19 cellular contexts compared by ENCODE assay signal in genomic region chr2:124025349-124025720, GRCh38. TPM values are rescaled to one million over a fixed set of nuclear protein-coding genes. Genes with fewer than 3 reads are reported as not detected.
DNase-seq lines count a peak whose midpoint lies in the region; ATAC-seq, FAIRE-seq and TF ChIP-seq lines count a peak whose summit lies in the region.
"Had no signal": no experiment of that assay in that cellular context is flagged by ENCODE, and none has a peak within 500 bp of the region (broad histone marks: within the 10 kb centered on the region; RNA-seq: fewer than 3 reads in every experiment).

No MANE protein-coding gene starts in this region.

- H3K36me3 Mint-ChIP-seq in astrocyte (ENCODE audit: low read depth, unreplicated experiment) = no peaks in the 10 kb centered on the region
- H3K36me3 Mint-ChIP-seq in progenitor cell of endocrine pancreas (ENCODE audit: insufficient read depth) = no peaks in the 10 kb centered on the region
- H3K36me3 Mint-ChIP-seq: CD14-positive monocyte had no signal

- no peak for FAIRE-seq in astrocyte (lab: Jason Lieb, UNC)
- FAIRE-seq: colon, pancreas, small intestine had no signal

- H3K27me3 ChIP-seq in astrocyte (ENCODE audit: insufficient read depth, low read length) (peaks cover 2% of the 10 kb centered on the region), iPS-15b (ENCODE audit: control insufficient read depth, insufficient read depth, low read length) (peaks cover 40% of the 10 kb centered on the region)

- H3K4me3 ChIP-seq in astrocyte (ENCODE audit: insufficient read depth, low read depth, low read length) (no peak overlapping the region), iPS-15b (ENCODE audit: low read depth, low read length) (peak overlapping the region; percentile 70)
- H3K4me3 ChIP-seq: tibial artery had no signal

- H2AFZ ChIP-seq in astrocyte (ENCODE audit: low read depth, low read length) = no peak overlapping the region

- H3K36me3 ChIP-seq in astrocyte (ENCODE audit: insufficient read depth, low read length) (no peaks in the 10 kb centered on the region), iPS-15b (ENCODE audit: control insufficient read depth, insufficient read depth, low read length) (no peaks in the 10 kb centered on the region)
- H3K36me3 ChIP-seq: pancreas, tibial artery had no signal

- H3K9me3 Mint-ChIP-seq in astrocyte (ENCODE audit: unreplicated experiment) = no peaks in the 10 kb centered on the region
- H3K9me3 Mint-ChIP-seq in progenitor cell of endocrine pancreas (ENCODE audit: low read depth) = no peaks in the 10 kb centered on the region

- no peaks in the 10 kb centered on the region for H3K9me3 ChIP-seq in astrocyte (ENCODE audit: insufficient read depth, low read depth, low read length)
- no peaks in the 10 kb centered on the region for H3K9me3 ChIP-seq in iPS-15b (ENCODE audit: control insufficient read depth, insufficient read depth, low read length)
- H3K9me3 ChIP-seq: pancreas, tibial artery had no signal

- TF ChIP-seq CTCF in astrocyte (IDR thresholded peaks at IDR 0.05; ENCODE audit: insufficient read depth, low read depth, low read length) = no peak
- no peak for TF ChIP-seq CTCF in progenitor cell of endocrine pancreas (IDR thresholded peaks at IDR 0.05; ENCODE audit: unreplicated experiment)

- peak overlapping the region; percentile 60 for H3K4me2 ChIP-seq in astrocyte (ENCODE audit: low read length)

- H3K4me1 Mint-ChIP-seq in astrocyte (ENCODE audit: low read depth, unreplicated experiment) = peaks cover 6% of the 10 kb centered on the region
- peaks cover 19% of the 10 kb centered on the region for H3K4me1 Mint-ChIP-seq in progenitor cell of endocrine pancreas (ENCODE audit: low read depth)
- H3K4me1 Mint-ChIP-seq: T-helper 17 cell had no signal

- H3K4me1 ChIP-seq in astrocyte (ENCODE audit: insufficient read depth, low read length) (peaks cover 3% of the 10 kb centered on the region), iPS-15b (ENCODE audit: control insufficient read depth, insufficient read depth, low read length) (no peaks in the 10 kb centered on the region)
- H3K4me1 ChIP-seq: pancreas had no signal

- H3K4me3 Mint-ChIP-seq in astrocyte (ENCODE audit: unreplicated experiment) (peak overlapping the region; percentile 80), progenitor cell of endocrine pancreas (ENCODE audit: low read depth) (peak overlapping the region; percentile 74)
- H3K4me3 Mint-ChIP-seq: T-helper 17 cell had no signal

- peaks cover 41% of the 10 kb centered on the region for H3K27me3 Mint-ChIP-seq in astrocyte (ENCODE audit: low read depth, unreplicated experiment)
- peaks cover 60% of the 10 kb centered on the region for H3K27me3 Mint-ChIP-seq in progenitor cell of endocrine pancreas

- no peaks in the 10 kb centered on the region for H3K79me2 ChIP-seq in astrocyte (ENCODE audit: insufficient read depth, low read length)

- H3K27ac Mint-ChIP-seq in astrocyte (ENCODE audit: unreplicated experiment) = no peak overlapping the region
- no peak overlapping the region for H3K27ac Mint-ChIP-seq in progenitor cell of endocrine pancreas
- H3K27ac Mint-ChIP-seq: T-helper 17 cell had no signal

- no peak overlapping the region for H3K27ac ChIP-seq in astrocyte (ENCODE audit: low read depth, low read length)
- H3K27ac ChIP-seq: 22Rv1, pancreas, tibial artery had no signal

- H4K20me1 ChIP-seq in astrocyte (ENCODE audit: insufficient read depth, low read length) = no peaks in the 10 kb centered on the region

- H3K9ac ChIP-seq in astrocyte (ENCODE audit: low read length) (no peak overlapping the region), iPS-15b (ENCODE audit: low read depth, low read length) (no peak overlapping the region)

- ATAC-seq in HG03135 (IDR thresholded peaks at IDR 0.05; ENCODE audit: unreplicated experiment) = no peak
- no peak for ATAC-seq in GM19397 (IDR thresholded peaks at IDR 0.05; ENCODE audit: unreplicated experiment)
- ATAC-seq: T-helper 17 cell had no signal

- DNase-seq in DMS79 (lab: John Stamatoyannopoulos, UW) (peak; percentile 69), DMS79 treated with DMSO at 0.1 percent for 48 hours (lab: John Stamatoyannopoulos, UW) (no peak), astrocyte (ENCODE audit: low read depth) (no peak), progenitor cell of endocrine pancreas (ENCODE audit: low spot score, unreplicated experiment) (no peak), COLO829 (ENCODE audit: low spot score) (no peak)
- DNase-seq: DND-41, NCI-H226, T-helper 17 cell, tibial artery had no signal

RNA-seq across cellular contexts. Expression of gene CNTNAP5, which starts 0.2 kb away (rescaled TPM):
- total RNA-seq in astrocyte (0.30 TPM in 1 of 2 replicates, not detected in the other), progenitor cell of endocrine pancreas (5.3 and 8.9 TPM in 2 replicates)
- total RNA-seq: kidney epithelial cell, mononuclear cell, T-helper 17 cell had no signal
